Comparison of ENCODE assay signal across 30 cellular contexts in the genomic region with DNA sequence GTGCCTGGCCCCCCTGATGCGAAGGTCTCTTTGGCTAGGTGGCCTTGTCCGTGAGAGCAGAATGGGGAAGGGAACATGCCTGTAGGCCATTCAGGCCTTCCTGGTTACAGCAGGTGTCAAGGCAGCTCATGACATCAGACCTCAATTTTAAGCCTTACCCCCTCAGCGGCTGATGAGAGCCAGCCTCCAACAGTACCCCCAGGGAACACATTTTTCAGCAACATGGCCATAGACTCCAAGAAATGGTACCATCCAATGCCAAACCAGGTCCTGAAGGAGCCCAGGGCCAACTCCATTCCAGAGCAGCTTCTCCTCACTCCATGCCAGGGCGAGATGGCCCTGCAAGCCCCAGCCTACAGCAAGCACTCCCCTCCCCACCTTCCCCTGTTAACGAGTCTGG.
"Had no signal": no experiment of that assay in that cellular context is flagged by ENCODE, and none has a peak within 500 bp of the region (broad histone marks: within the 10 kb centered on the region; RNA-seq: fewer than 3 reads in every experiment).

No MANE protein-coding gene starts in this region.

- H3K4me3 Mint-ChIP-seq: dendritic cell treated with granulocyte-macrophage colony-stimulating factor and Interleukin-4, amounts not matched to agents 40 ng/mL and 50 ng/mL, for 4 days; endodermal cell; memory B cell; mesothelial cell of epicardium; naive B cell; natural killer cell treated with Interleukin-12 subunit alpha and Interleukin-12 subunit beta and Interleukin-15 and Interleukin-18, amount 100 ng/mL, for 72 hours; neural crest cell; stimulated activated naive B cell treated with anti-CD40 and anti-IgM and Interleukin-4, amounts not matched to agents 10 μg/mL and 1 μg/mL and 100 μg/mL, for 72 hours; stimulated activated naive CD8-positive, alpha-beta T cell treated with anti-CD3 and anti-CD28 coated beads, Interleukin-15, Interleukin-2, amounts not matched to agents 100 ng/mL and 50 ng/mL, for 24 hours had no signal

- H3K36me3 ChIP-seq: colonic mucosa, gastroesophageal sphincter, heart left ventricle, thoracic aorta, tibial nerve, upper lobe of left lung had no signal

- H3K27me3 ChIP-seq: colonic mucosa, tibial nerve, upper lobe of left lung had no signal

- H3K4me1 ChIP-seq: colonic mucosa, gastroesophageal sphincter, heart left ventricle, parathyroid adenoma, psoas muscle, tibial nerve, upper lobe of left lung had no signal

- H3K4me1 Mint-ChIP-seq: mesothelial cell of epicardium; naive B cell; stimulated activated naive B cell treated with anti-CD40 and anti-IgM and Interleukin-4, amounts not matched to agents 10 μg/mL and 1 μg/mL and 100 μg/mL, for 72 hours had no signal

- H3K9me3 Mint-ChIP-seq: dendritic cell treated with granulocyte-macrophage colony-stimulating factor and Interleukin-4, amounts not matched to agents 40 ng/mL and 50 ng/mL, for 4 days; endodermal cell; memory B cell; mesothelial cell of epicardium; naive B cell; natural killer cell treated with Interleukin-12 subunit alpha and Interleukin-12 subunit beta and Interleukin-15 and Interleukin-18, amount 100 ng/mL, for 72 hours; neural crest cell; stimulated activated naive B cell treated with anti-CD40 and anti-IgM and Interleukin-4, amounts not matched to agents 10 μg/mL and 1 μg/mL and 100 μg/mL, for 72 hours; stimulated activated naive CD8-positive, alpha-beta T cell treated with anti-CD3 and anti-CD28 coated beads, Interleukin-15, Interleukin-2, amounts not matched to agents 100 ng/mL and 50 ng/mL, for 24 hours had no signal

- H3K36me3 Mint-ChIP-seq: memory B cell; mesothelial cell of epicardium; natural killer cell treated with Interleukin-12 subunit alpha and Interleukin-12 subunit beta and Interleukin-15 and Interleukin-18, amount 100 ng/mL, for 72 hours; stimulated activated naive B cell treated with anti-CD40 and anti-IgM and Interleukin-4, amounts not matched to agents 10 μg/mL and 1 μg/mL and 100 μg/mL, for 72 hours had no signal

- H3K9ac ChIP-seq: parathyroid adenoma had no signal

- ATAC-seq: esophagus mucosa; gastroesophageal sphincter; heart left ventricle; left lobe of liver; mucosa of descending colon; natural killer cell treated with Interleukin-12 subunit alpha and Interleukin-12 subunit beta and Interleukin-15 and Interleukin-18, amount 100 ng/mL, for 72 hours; psoas muscle; right cardiac atrium; stimulated activated naive B cell treated with anti-CD40 and anti-IgM and Interleukin-4, amounts not matched to agents 10 μg/mL and 1 μg/mL and 100 μg/mL, for 72 hours had no signal

- H3K9me3 ChIP-seq: colonic mucosa, gastroesophageal sphincter, heart left ventricle, mucosa of descending colon, psoas muscle, thoracic aorta, tibial nerve, upper lobe of left lung had no signal

- H3K27ac ChIP-seq: colonic mucosa, epithelial cell of prostate, gastroesophageal sphincter, heart left ventricle, hepatocyte, parathyroid adenoma, psoas muscle, skin epidermis, thoracic aorta, tibial nerve, upper lobe of left lung had no signal

- H2AFZ ChIP-seq: hepatocyte, parathyroid adenoma had no signal

- H3K4me3 ChIP-seq: colonic mucosa, gastroesophageal sphincter, heart left ventricle, hepatocyte, lung, mucosa of descending colon, psoas muscle, skin epidermis, thoracic aorta, tibial nerve, upper lobe of left lung had no signal

- DNase-seq: colonic mucosa; effector CD8-positive, alpha-beta T cell; endodermal cell; foreskin fibroblast; heart left ventricle; kidney; mucosa of descending colon; naive B cell; psoas muscle; right cardiac atrium; stimulated activated CD4-positive, alpha-beta T cell treated with anti-CD3 and anti-CD28 coated beads, Interleukin-15, amount 100 ng/mL, for 24 hours; stimulated activated CD4-positive, alpha-beta T cell treated with anti-CD3 and anti-CD28 coated beads, Interleukin-2, amount 100 ng/mL, for 48 hours; stimulated activated naive B cell treated with anti-CD40 and anti-IgM and Interleukin-4, amounts not matched to agents 10 μg/mL and 1 μg/mL and 100 μg/mL, for 72 hours; upper lobe of left lung had no signal

- H3K4me2 ChIP-seq: hepatocyte had no signal

- H3K27ac Mint-ChIP-seq: dendritic cell treated with granulocyte-macrophage colony-stimulating factor and Interleukin-4, amounts not matched to agents 40 ng/mL and 50 ng/mL, for 4 days; endodermal cell; memory B cell; mesothelial cell of epicardium; naive B cell; natural killer cell treated with Interleukin-12 subunit alpha and Interleukin-12 subunit beta and Interleukin-15 and Interleukin-18, amount 100 ng/mL, for 72 hours; stimulated activated naive B cell treated with anti-CD40 and anti-IgM and Interleukin-4, amounts not matched to agents 10 μg/mL and 1 μg/mL and 100 μg/mL, for 72 hours; stimulated activated naive CD8-positive, alpha-beta T cell treated with anti-CD3 and anti-CD28 coated beads, Interleukin-15, Interleukin-2, amounts not matched to agents 100 ng/mL and 50 ng/mL, for 24 hours had no signal
